ENCODE assay signal across 8 cellular contexts in the genomic region with DNA sequence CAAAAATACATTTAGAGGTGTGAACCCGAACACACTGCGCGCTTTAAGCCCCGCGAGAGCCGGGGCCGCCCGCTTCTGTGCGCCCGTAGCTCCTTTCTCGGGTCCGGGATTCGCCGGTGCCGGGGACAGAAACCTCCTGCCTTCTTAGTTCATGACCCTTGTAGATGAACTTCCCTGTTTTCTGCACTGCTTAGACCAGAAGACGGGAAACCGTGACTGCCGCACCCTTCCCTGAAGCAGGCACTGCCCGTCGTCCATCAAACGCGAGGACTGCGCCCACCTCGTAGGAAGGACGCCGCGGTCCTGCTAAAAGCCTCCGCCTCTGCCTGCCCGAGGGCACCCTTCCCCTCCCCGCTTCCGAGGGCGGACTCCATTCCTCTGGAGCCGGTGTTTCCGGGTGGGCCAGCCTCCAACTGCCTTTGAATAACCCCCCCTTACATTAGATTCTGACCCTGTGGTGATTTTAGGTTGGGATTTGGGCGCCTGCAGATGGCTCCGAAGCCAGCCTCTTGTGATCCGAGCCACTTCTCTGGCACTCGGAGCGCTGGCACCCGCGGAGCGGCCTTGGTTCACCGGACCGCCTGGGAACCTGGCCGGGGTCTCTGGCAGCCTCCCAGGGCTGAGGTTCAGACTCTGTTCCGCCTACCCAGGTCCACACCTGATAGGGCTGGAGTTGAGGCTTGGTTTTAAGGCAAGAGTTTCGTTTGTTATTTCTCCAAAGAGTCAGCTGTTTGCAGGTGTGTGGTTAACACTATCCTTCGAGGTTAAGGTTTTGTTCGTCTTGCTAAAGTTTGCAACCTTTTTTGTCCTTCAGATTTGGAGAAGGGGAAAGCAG. TPM values are rescaled to one million over a fixed set of nuclear protein-coding genes. Genes with fewer than 3 reads are reported as not detected.
DNase-seq lines count a peak whose midpoint lies in the region; ATAC-seq and TF ChIP-seq lines count a peak whose summit lies in the region.

No MANE protein-coding gene starts in this region.

- peak overlapping the region; percentile 98 for H3K4me2 ChIP-seq in DOHH2 (ENCODE audit: low read length)

- H3K79me2 ChIP-seq in DOHH2 (ENCODE audit: control insufficient read depth, low read length): peaks cover 35% of the 10 kb centered on the region

- H3K36me3 Mint-ChIP-seq in T-helper 17 cell (ENCODE audit: low read depth): no peaks in the 10 kb centered on the region

- ATAC-seq in HG02840 (IDR thresholded peaks at IDR 0.05; ENCODE audit: low FRiP score, unreplicated experiment): peak; percentile 1
- no peak for ATAC-seq in T-helper 17 cell

- H3K27ac Mint-ChIP-seq in T-helper 17 cell: peak overlapping the region; percentile 98

- peaks cover 11% of the 10 kb centered on the region for H3F3A ChIP-seq in DOHH2 (ENCODE audit: control insufficient read depth, insufficient read depth)

- H3K36me3 ChIP-seq in DOHH2 (ENCODE audit: control insufficient read depth, low read length) (no peaks in the 10 kb centered on the region), suprapubic skin (no peaks in the 10 kb centered on the region)

- TF ChIP-seq POLR2A in suprapubic skin (IDR thresholded peaks at IDR 0.05): peak in 1 of 2 donors; percentile 17

- H3K4me1 Mint-ChIP-seq in T-helper 17 cell: peaks cover 42% of the 10 kb centered on the region

- no peaks in the 10 kb centered on the region for H3K27me3 Mint-ChIP-seq in T-helper 17 cell

- peak overlapping the region; percentile 91 for H3K4me3 Mint-ChIP-seq in T-helper 17 cell

- TF ChIP-seq CTCF in DOHH2 (IDR thresholded peaks at IDR 0.05; ENCODE audit: low read depth, low read length, poor library complexity, severe bottlenecking) (no peak), suprapubic skin (IDR thresholded peaks at IDR 0.05) (no peak)

- no peak overlapping the region for H3K27ac ChIP-seq in DOHH2 (ENCODE audit: low read depth, low read length)
- H3K27ac ChIP-seq in suprapubic skin: peak overlapping the region; percentile 92

- H3K27me3 ChIP-seq in DOHH2 (ENCODE audit: control insufficient read depth, low read length) (peaks cover 28% of the 10 kb centered on the region), suprapubic skin (no peaks in the 10 kb centered on the region)

- POLR2A ChIA-PET in HEK293T (lab: Yijun Ruan, JAX): interaction anchor here (1.9 kb wide), 1 partner anchor 9 kb away, joined by 18 read pairs; no protein-coding TSS in a partner anchor

- DNase-seq in T-helper 17 cell: peak in 1 of 3 donors; percentile 21
- DNase-seq in effector CD8-positive, alpha-beta T cell (lab: John Stamatoyannopoulos, UW): peak; percentile 26
- DNase-seq in medulla oblongata (ENCODE audit: extremely low spot score): peak; percentile 38
- peak in 1 of 2 donors; percentile 88 for DNase-seq in suprapubic skin (ENCODE audit: low spot score in 2 of 2)
- no peak for DNase-seq in NK-92 treated with Interleukin-12 subunit alpha and Interleukin-12 subunit beta, amount 100 ng/mL, for 24 hours (lab: John Stamatoyannopoulos, UW)
- no peak for DNase-seq in HEK293T (ENCODE audit: extremely low spot score)

- H3K9me2 ChIP-seq in DOHH2 (replicated peaks; ENCODE audit: control insufficient read depth, low read length): no peaks in the 10 kb centered on the region

- H4K20me1 ChIP-seq in DOHH2 (ENCODE audit: control insufficient read depth, insufficient read depth, low read depth, low read length): peaks cover 16% of the 10 kb centered on the region; the same call in 1 of the 2 replicates

- H3K4me1 ChIP-seq in DOHH2 (ENCODE audit: control insufficient read depth, low read length): peaks cover 43% of the 10 kb centered on the region
- H3K4me1 ChIP-seq in suprapubic skin: peaks cover 59% of the 10 kb centered on the region

- 6% methylated on average over 18 of the region's 49 CpGs for WGBS in suprapubic skin

- CTCF ChIA-PET in HEK293T (lab: Yijun Ruan, JAX): no interaction called here

- TF ChIP-seq EP300 in suprapubic skin (IDR thresholded peaks at IDR 0.05): no peak

- peak overlapping the region; percentile 91 for H3K4me3 ChIP-seq in DOHH2 (ENCODE audit: low read length)
- H3K4me3 ChIP-seq in suprapubic skin: peak overlapping the region; percentile 87

- H3K9me3 ChIP-seq in DOHH2 (ENCODE audit: control insufficient read depth, insufficient read depth, low read length) (no peaks in the 10 kb centered on the region), T-helper 17 cell (ENCODE audit: control insufficient read depth, low read length, poor library complexity, severe bottlenecking) (no peaks in the 10 kb centered on the region), suprapubic skin (no peaks in the 10 kb centered on the region)

TF ChIP-seq in HEK293T, 16 proteins besides CTCF, POLR2A, EP300 and RAD21:
- no peak for TF ChIP-seq CTBP1 (IDR thresholded peaks at IDR 0.05; ENCODE audit: borderline replicate concordance)
- no peak for TF ChIP-seq SP1 (IDR thresholded peaks at IDR 0.05)
- no peak for TF ChIP-seq LEF1 (IDR thresholded peaks at IDR 0.05; ENCODE audit: borderline replicate concordance)

RNA-seq across cellular contexts. Expression of gene PTTG1IP, which starts 1.2 kb away (rescaled TPM):
- total RNA-seq in T-helper 17 cell (100 to 1,000 TPM in 1 of 2 donors, 10 to 100 TPM in 1; 98.4 to 123 TPM), suprapubic skin (100 to 1,000 TPM; 114 to 172 (median 143) TPM)

RNA-seq across cellular contexts. Expression of gene ITGB2, which starts 46.0 kb away (rescaled TPM):
- 100 to 1,000 TPM; 248 to 359 TPM for total RNA-seq in T-helper 17 cell
- total RNA-seq in suprapubic skin: 10 to 100 TPM; 11.2 to 18.8 (median 15.3) TPM

RNA-seq across cellular contexts. Expression of gene SUMO3, which starts 56.9 kb away (rescaled TPM):
- total RNA-seq in T-helper 17 cell (10 to 100 TPM; 62.1 to 73.4 TPM), suprapubic skin (10 to 100 TPM; 30.5 to 38.3 (median 35.9) TPM)

Comparison
In these comparisons a context has a peak if more than half of its experiments do, and no peak if none do; other contexts are left out.
1. DNase-seq: peak in effector CD8-positive, alpha-beta T cell (single experiment) and medulla oblongata (single experiment); none in NK-92 treated with Interleukin-12 subunit alpha and Interleukin-12 subunit beta, amount 100 ng/mL, for 24 hours (single experiment) and HEK293T (single experiment).
2. RNA of gene ITGB2, which starts 46.0 kb away (total RNA-seq): 248 to 359 TPM in T-helper 17 cell; 11.2 to 18.8 TPM in suprapubic skin; every median in the first group is over 10 times any median in the second.